7 cellular contexts compared by ENCODE assay signal in the genomic region with DNA sequence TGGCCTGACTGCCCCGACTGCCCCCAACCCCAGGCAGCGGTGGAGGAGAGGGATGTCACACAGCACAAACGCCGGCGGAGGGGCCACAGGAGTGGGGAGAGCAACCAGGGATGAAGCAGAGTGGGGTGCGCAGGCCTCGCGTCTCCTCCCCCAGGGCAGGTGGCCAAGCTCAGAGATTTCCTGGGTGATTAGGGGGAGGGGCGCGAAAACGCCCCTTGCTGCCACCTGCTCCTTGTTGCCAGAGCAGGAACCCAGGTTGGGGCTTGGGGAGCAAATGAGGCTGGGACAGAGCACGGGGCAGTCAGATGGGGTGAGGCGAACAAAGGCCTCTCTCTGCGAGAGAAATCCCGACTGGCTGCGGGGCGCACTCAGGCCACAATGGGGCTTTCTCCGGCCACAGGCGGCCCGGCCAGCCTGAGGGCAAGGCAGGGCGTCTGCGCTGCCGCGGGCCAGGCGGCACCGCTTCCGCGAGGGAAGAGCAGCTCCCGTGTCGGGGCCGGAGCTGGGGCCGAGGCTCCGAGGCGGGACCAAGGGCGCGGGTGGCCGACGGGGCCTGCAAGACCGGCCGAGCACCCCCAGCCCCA. TPM values are rescaled to one million over a fixed set of nuclear protein-coding genes. Genes with fewer than 3 reads are reported as not detected.
DNase-seq lines count a peak whose midpoint lies in the region; ATAC-seq and TF ChIP-seq lines count a peak whose summit lies in the region.

No MANE protein-coding gene starts in this region.

- no peaks in the 10 kb centered on the region for H3K27me3 ChIP-seq in GM23338 (ENCODE audit: insufficient read depth)
- no peaks in the 10 kb centered on the region for H3K27me3 ChIP-seq in heart right ventricle

- peak overlapping the region; percentile 85 for H3K4me2 ChIP-seq in GM23338

- H3K9me3 ChIP-seq in heart right ventricle, result no peaks in the 10 kb centered on the region

- DNase-seq in GM13976 (ENCODE audit: low spot score), result peak; percentile 80
- peak; percentile 67 for DNase-seq in GM23338 (ENCODE audit: low spot score)
- DNase-seq in NCI-H1436 (lab: John Stamatoyannopoulos, UW), result peak; percentile 89
- peak in 1 of 2 donors; percentile 53 for DNase-seq in heart right ventricle
- peak; percentile 19 for DNase-seq in progenitor cell of endocrine pancreas (ENCODE audit: low spot score, unreplicated experiment)
- no peak for DNase-seq in AG08395 (ENCODE audit: low spot score)

- no peaks in the 10 kb centered on the region; the same call in 2 of the 3 replicates for H3K36me3 Mint-ChIP-seq in GM23338 (ENCODE audit: low read depth)
- no peaks in the 10 kb centered on the region for H3K36me3 Mint-ChIP-seq in activated naive CD8-positive, alpha-beta T cell
- no peaks in the 10 kb centered on the region for H3K36me3 Mint-ChIP-seq in progenitor cell of endocrine pancreas (ENCODE audit: insufficient read depth)

- H3K27ac Mint-ChIP-seq in GM23338, result no peak overlapping the region
- H3K27ac Mint-ChIP-seq in activated naive CD8-positive, alpha-beta T cell, result no peak overlapping the region
- H3K27ac Mint-ChIP-seq in progenitor cell of endocrine pancreas, result peak overlapping the region; percentile 98

- WGBS in heart right ventricle, 2 donors, result 10 to 12% methylated on average over 30 to 40 of the region's 40 CpGs

- H3K4me1 Mint-ChIP-seq in GM23338 (peaks cover 30% of the 10 kb centered on the region), progenitor cell of endocrine pancreas (ENCODE audit: low read depth) (peaks cover 27% of the 10 kb centered on the region)
- H3K4me1 Mint-ChIP-seq in activated naive CD8-positive, alpha-beta T cell (ENCODE audit: low read depth), result peaks cover 9% of the 10 kb centered on the region

- H3K9me2 ChIP-seq in GM23338 (ENCODE audit: insufficient read depth), result no peaks in the 10 kb centered on the region

- H3K4me3 ChIP-seq in GM23338, result peak overlapping the region; percentile 63
- peak overlapping the region; percentile 2 to 69 (median 56) for H3K4me3 ChIP-seq in heart right ventricle

- H3K4me3 Mint-ChIP-seq in GM23338 (peak overlapping the region; percentile 59; the same call in 2 of the 3 replicates), progenitor cell of endocrine pancreas (ENCODE audit: low read depth) (peak overlapping the region; percentile 45)
- peak overlapping the region; percentile 59 for H3K4me3 Mint-ChIP-seq in activated naive CD8-positive, alpha-beta T cell

- peak; percentile 57 for ATAC-seq in GM23338
- peak in 6 of 8 donors; percentile 1 to 34 (median 24) for ATAC-seq in heart right ventricle

- TF ChIP-seq CTCF in GM13976 (IDR thresholded peaks at IDR 0.05; ENCODE audit: borderline replicate concordance, control extremely low read depth, extremely low read depth, insufficient read depth, missing control alignments) (no peak), GM23338 (conservative IDR thresholded peaks at IDR 0.05; ENCODE audit: low read depth in 2 of 2) (no peak), heart right ventricle (IDR thresholded peaks at IDR 0.05) (no peak), progenitor cell of endocrine pancreas (IDR thresholded peaks at IDR 0.05; ENCODE audit: unreplicated experiment) (no peak)

- intact Hi-C loops in heart right ventricle (cut with DNase I), result loop anchor here in 9 of 10 donors (2.0 to 10.0 kb wide), 7 partner anchors 42 to 181 kb away; a partner anchor contains a TSS

- peak overlapping the region; percentile 93 for H3K27ac ChIP-seq in GM23338 (ENCODE audit: low read depth)
- peak overlapping the region; percentile 95 to 100 (median 98) for H3K27ac ChIP-seq in heart right ventricle

- H3K9me3 Mint-ChIP-seq in GM23338, result no peaks in the 10 kb centered on the region
- no peaks in the 10 kb centered on the region for H3K9me3 Mint-ChIP-seq in activated naive CD8-positive, alpha-beta T cell (ENCODE audit: low read depth)
- H3K9me3 Mint-ChIP-seq in progenitor cell of endocrine pancreas (ENCODE audit: low read depth), result no peaks in the 10 kb centered on the region

- H2AFZ ChIP-seq in GM23338, result peak overlapping the region; percentile 47; the same call in 1 of the 2 replicates

- in situ Hi-C loops in GM13976 (cut with MboI; ENCODE audit: low sequenced_read_pairs, unreplicated experiment), result no loop called here

- no peaks in the 10 kb centered on the region for H4K20me1 ChIP-seq in GM23338 (replicated peaks; ENCODE audit: insufficient read depth)

- H3K27me3 Mint-ChIP-seq in GM23338 (ENCODE audit: insufficient read depth, low read depth, poor library complexity) (peaks cover 22% of the 10 kb centered on the region), progenitor cell of endocrine pancreas (no peaks in the 10 kb centered on the region)
- no peaks in the 10 kb centered on the region for H3K27me3 Mint-ChIP-seq in activated naive CD8-positive, alpha-beta T cell

- H3F3A ChIP-seq in GM23338 (replicated peaks; ENCODE audit: low read depth), result peaks cover 15% of the 10 kb centered on the region; the same call in 1 of the 2 replicates

- H3K4me1 ChIP-seq in GM23338 (ENCODE audit: insufficient read depth), result peaks cover 21% of the 10 kb centered on the region
- H3K4me1 ChIP-seq in heart right ventricle, result peaks cover 18 to 61% (median 34%) of the 10 kb centered on the region in 9 donors

- no peaks in the 10 kb centered on the region for H3K79me2 ChIP-seq in GM23338 (replicated peaks; ENCODE audit: insufficient read depth)

- H3K36me3 ChIP-seq in GM23338 (ENCODE audit: insufficient read depth) (no peaks in the 10 kb centered on the region), heart right ventricle (no peaks in the 10 kb centered on the region)

TF ChIP-seq in GM23338, 12 proteins besides CTCF, POLR2A, EP300 and RAD21:
- TF ChIP-seq NANOG (IDR thresholded peaks at IDR 0.05; ENCODE audit: borderline replicate concordance) (no peak), POLR2AphosphoS5 (IDR thresholded peaks at IDR 0.05; ENCODE audit: low read depth) (peak; percentile 10; the same call in 1 of the 2 replicates)

RNA-seq across cellular contexts. Expression of a gene that starts 11.5 kb away (rescaled TPM):
- not detected in 2 replicates for total RNA-seq in GM23338 (2014; rRNA removed; shearing (Covaris generic))
- polyA plus RNA-seq in GM23338 (2016; fragmentation: Nextera tagmentation; extraction: Ambion mirVana) (not detected in 2 replicates), heart right ventricle (not detected)
- total RNA-seq in heart right ventricle (not detected), progenitor cell of endocrine pancreas (not detected in 2 replicates)
